ENCODE assay signal across 1 cellular context in the genomic region with DNA sequence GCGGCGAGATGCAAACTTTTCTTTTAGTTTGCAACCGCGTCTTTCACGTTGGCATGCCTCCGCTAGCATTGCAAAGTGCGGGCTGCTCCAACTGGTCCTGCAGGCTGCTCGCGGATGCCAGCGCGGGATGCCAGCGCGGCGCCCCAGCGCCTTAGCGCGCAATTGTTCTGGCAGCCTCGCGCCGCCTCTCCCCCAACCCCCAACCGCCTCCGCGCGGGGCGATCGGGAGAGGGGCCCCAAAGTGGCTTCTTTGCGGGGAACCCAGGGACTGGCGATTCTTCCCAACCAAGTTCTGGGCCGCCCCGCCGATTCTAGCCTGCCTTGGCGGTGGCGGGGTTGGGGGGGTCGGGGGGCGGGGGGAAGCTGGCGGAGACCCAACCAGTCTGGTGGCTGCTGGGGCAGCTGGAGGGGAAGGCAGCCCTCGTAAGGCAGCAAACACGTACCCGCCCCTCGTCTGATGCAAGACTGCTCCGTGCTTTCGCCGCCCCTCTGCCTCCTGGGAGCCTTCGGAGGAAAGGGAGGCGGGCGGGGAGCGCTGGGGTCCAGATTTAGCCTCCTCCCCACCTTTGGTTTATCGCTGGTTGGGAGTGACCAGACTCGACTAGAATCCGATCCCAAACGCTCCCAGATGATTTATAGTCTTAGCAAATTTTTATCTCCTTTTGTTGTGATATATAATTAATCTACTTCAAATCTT.
TF ChIP-seq lines count a peak whose summit lies in the region.

No MANE protein-coding gene starts in this region.

TF ChIP-seq in K562, 482 proteins besides CTCF, POLR2A, EP300 and RAD21 (continued from another document and continues in another):
- no peak for TF ChIP-seq TOE1 (IDR thresholded peaks at IDR 0.05; ENCODE audit: borderline replicate concordance)
- no peak for TF ChIP-seq TOE1 (CRISPR knock-in tag; IDR thresholded peaks at IDR 0.05; ENCODE audit: borderline replicate concordance, low read depth)
- no peak for TF ChIP-seq ZNF212 (CRISPR knock-in tag; IDR thresholded peaks at IDR 0.05)
- TF ChIP-seq, protein P1, sequence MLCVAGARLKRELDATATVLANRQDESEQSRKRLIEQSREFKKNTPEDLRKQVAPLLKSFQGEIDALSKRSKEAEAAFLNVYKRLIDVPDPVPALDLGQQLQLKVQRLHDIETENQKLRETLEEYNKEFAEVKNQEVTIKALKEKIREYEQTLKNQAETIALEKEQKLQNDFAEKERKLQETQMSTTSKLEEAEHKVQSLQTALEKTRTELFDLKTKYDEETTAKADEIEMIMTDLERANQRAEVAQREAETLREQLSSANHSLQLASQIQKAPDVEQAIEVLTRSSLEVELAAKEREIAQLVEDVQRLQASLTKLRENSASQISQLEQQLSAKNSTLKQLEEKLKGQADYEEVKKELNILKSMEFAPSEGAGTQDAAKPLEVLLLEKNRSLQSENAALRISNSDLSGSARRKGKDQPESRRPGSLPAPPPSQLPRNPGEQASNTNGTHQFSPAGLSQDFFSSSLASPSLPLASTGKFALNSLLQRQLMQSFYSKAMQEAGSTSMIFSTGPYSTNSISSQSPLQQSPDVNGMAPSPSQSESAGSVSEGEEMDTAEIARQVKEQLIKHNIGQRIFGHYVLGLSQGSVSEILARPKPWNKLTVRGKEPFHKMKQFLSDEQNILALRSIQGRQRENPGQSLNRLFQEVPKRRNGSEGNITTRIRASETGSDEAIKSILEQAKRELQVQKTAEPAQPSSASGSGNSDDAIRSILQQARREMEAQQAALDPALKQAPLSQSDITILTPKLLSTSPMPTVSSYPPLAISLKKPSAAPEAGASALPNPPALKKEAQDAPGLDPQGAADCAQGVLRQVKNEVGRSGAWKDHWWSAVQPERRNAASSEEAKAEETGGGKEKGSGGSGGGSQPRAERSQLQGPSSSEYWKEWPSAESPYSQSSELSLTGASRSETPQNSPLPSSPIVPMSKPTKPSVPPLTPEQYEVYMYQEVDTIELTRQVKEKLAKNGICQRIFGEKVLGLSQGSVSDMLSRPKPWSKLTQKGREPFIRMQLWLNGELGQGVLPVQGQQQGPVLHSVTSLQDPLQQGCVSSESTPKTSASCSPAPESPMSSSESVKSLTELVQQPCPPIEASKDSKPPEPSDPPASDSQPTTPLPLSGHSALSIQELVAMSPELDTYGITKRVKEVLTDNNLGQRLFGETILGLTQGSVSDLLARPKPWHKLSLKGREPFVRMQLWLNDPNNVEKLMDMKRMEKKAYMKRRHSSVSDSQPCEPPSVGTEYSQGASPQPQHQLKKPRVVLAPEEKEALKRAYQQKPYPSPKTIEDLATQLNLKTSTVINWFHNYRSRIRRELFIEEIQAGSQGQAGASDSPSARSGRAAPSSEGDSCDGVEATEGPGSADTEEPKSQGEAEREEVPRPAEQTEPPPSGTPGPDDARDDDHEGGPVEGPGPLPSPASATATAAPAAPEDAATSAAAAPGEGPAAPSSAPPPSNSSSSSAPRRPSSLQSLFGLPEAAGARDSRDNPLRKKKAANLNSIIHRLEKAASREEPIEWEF (CRISPR knock-in tag; IDR thresholded peaks at IDR 0.05), result no peak
- TF ChIP-seq, protein P2, sequence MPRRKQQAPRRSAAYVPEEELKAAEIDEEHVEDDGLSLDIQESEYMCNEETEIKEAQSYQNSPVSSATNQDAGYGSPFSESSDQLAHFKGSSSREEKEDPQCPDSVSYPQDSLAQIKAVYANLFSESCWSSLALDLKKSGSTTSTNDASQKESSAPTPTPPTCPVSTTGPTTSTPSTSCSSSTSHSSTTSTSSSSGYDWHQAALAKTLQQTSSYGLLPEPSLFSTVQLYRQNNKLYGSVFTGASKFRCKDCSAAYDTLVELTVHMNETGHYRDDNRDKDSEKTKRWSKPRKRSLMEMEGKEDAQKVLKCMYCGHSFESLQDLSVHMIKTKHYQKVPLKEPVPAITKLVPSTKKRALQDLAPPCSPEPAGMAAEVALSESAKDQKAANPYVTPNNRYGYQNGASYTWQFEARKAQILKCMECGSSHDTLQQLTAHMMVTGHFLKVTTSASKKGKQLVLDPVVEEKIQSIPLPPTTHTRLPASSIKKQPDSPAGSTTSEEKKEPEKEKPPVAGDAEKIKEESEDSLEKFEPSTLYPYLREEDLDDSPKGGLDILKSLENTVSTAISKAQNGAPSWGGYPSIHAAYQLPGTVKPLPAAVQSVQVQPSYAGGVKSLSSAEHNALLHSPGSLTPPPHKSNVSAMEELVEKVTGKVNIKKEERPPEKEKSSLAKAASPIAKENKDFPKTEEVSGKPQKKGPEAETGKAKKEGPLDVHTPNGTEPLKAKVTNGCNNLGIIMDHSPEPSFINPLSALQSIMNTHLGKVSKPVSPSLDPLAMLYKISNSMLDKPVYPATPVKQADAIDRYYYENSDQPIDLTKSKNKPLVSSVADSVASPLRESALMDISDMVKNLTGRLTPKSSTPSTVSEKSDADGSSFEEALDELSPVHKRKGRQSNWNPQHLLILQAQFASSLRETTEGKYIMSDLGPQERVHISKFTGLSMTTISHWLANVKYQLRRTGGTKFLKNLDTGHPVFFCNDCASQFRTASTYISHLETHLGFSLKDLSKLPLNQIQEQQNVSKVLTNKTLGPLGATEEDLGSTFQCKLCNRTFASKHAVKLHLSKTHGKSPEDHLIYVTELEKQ (CRISPR knock-in tag; IDR thresholded peaks at IDR 0.05), result no peak
- no peak for TF ChIP-seq CCAR2 (IDR thresholded peaks at IDR 0.05; ENCODE audit: low read depth, low read length)
- TF ChIP-seq BCOR (IDR thresholded peaks at IDR 0.05), result no peak
- TF ChIP-seq PML (IDR thresholded peaks at IDR 0.05; ENCODE audit: low read length), result no peak
- no peak; the same call in 1 of the 2 replicates for TF ChIP-seq ZNF766 (CRISPR knock-in tag; conservative IDR thresholded peaks at IDR 0.05)
- no peak for TF ChIP-seq NBN (IDR thresholded peaks at IDR 0.05; ENCODE audit: low read depth)
- TF ChIP-seq ERF (CRISPR knock-in tag; IDR thresholded peaks at IDR 0.05), result no peak
- TF ChIP-seq GTF2E2 (tag; IDR thresholded peaks at IDR 0.05), result peak; percentile 68; the same call in 1 of the 2 replicates
- TF ChIP-seq FOXA1 (IDR thresholded peaks at IDR 0.05; ENCODE audit: borderline replicate concordance), result no peak
- no peak for TF ChIP-seq IRF1 (CRISPR knock-in tag; IDR thresholded peaks at IDR 0.05; ENCODE audit: borderline replicate concordance)
- peak; percentile 51 for TF ChIP-seq L3MBTL2 (IDR thresholded peaks at IDR 0.05)
- no peak for TF ChIP-seq ZNF586 (CRISPR knock-in tag; conservative IDR thresholded peaks at IDR 0.05)
- no peak for TF ChIP-seq SETDB1 (IDR thresholded peaks at IDR 0.05; ENCODE audit: low read length)
- TF ChIP-seq KLF1 (tag; IDR thresholded peaks at IDR 0.05), result no peak
- peak; percentile 98 for TF ChIP-seq CEBPG (CRISPR knock-in tag; IDR thresholded peaks at IDR 0.05)
- TF ChIP-seq CEBPG (tag; conservative IDR thresholded peaks at IDR 0.05 in 1 of 2, IDR thresholded peaks at IDR 0.05 in 1 of 2), result peak; percentile 92 to 93
- TF ChIP-seq ZNF707 (CRISPR knock-in tag; conservative IDR thresholded peaks at IDR 0.05), result no peak
- no peak for TF ChIP-seq IFI16 (CRISPR knock-in tag; IDR thresholded peaks at IDR 0.05)
- TF ChIP-seq NR4A1 (CRISPR knock-in tag; IDR thresholded peaks at IDR 0.05), result no peak
- no peak for TF ChIP-seq NR4A1 (tag; IDR thresholded peaks at IDR 0.05)
- TF ChIP-seq ZNF696 (CRISPR knock-in tag; conservative IDR thresholded peaks at IDR 0.05), result no peak
- TF ChIP-seq ETV5 (CRISPR knock-in tag; IDR thresholded peaks at IDR 0.05; ENCODE audit: low read depth), result 0 out of 2 replicates have a peak, but pooled peaks have one; percentile 10
- TF ChIP-seq, protein P3, sequence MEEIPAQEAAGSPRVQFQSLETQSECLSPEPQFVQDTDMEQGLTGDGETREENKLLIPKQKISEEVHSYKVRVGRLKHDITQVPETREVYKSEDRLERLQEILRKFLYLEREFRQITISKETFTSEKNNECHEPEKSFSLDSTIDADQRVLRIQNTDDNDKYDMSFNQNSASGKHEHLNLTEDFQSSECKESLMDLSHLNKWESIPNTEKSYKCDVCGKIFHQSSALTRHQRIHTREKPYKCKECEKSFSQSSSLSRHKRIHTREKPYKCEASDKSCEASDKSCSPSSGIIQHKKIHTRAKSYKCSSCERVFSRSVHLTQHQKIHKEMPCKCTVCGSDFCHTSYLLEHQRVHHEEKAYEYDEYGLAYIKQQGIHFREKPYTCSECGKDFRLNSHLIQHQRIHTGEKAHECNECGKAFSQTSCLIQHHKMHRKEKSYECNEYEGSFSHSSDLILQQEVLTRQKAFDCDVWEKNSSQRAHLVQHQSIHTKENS (CRISPR knock-in tag; IDR thresholded peaks at IDR 0.05), result no peak
- TF ChIP-seq CHD4 (IDR thresholded peaks at IDR 0.05; ENCODE audit: insufficient read depth, insufficient replicate concordance, low read depth, low read length, poor library complexity, severe bottlenecking), result no peak
- no peak for TF ChIP-seq MTA3 (IDR thresholded peaks at IDR 0.05; ENCODE audit: borderline replicate concordance)
- TF ChIP-seq POLR3G (IDR thresholded peaks at IDR 0.05; ENCODE audit: extremely low read depth, insufficient read length, insufficient replicate concordance), result no peak
- no peak for TF ChIP-seq MAX (CRISPR knock-in tag; IDR thresholded peaks at IDR 0.05)
- no peak for TF ChIP-seq ZNF57 (CRISPR knock-in tag; IDR thresholded peaks at IDR 0.05)
- TF ChIP-seq ZNF518B (CRISPR knock-in tag; IDR thresholded peaks at IDR 0.05), result no peak
- no peak for TF ChIP-seq JUN (IDR thresholded peaks at IDR 0.05; ENCODE audit: borderline replicate concordance, low read depth, low read length)
- TF ChIP-seq JUN (CRISPR knock-in tag; IDR thresholded peaks at IDR 0.05; ENCODE audit: borderline replicate concordance), result no peak
- peak; percentile 35; the same call in 1 of the 2 replicates for TF ChIP-seq PHF8 (IDR thresholded peaks at IDR 0.05; ENCODE audit: borderline replicate concordance, low read length)
- peak; percentile 42 for TF ChIP-seq PCBP1 (IDR thresholded peaks at IDR 0.05; ENCODE audit: low read depth, low read length, poor library complexity, severe bottlenecking)
- TF ChIP-seq ZNF512 (tag; IDR thresholded peaks at IDR 0.05), result no peak
- 0 out of 2 replicates have a peak, but pooled peaks have one; percentile 28 for TF ChIP-seq FOSL1 (tag; conservative IDR thresholded peaks at IDR 0.05)
- TF ChIP-seq LCOR (CRISPR knock-in tag; IDR thresholded peaks at IDR 0.05), result 0 out of 2 replicates have a peak, but pooled peaks have one; percentile 27
- TF ChIP-seq RBFOX2 (IDR thresholded peaks at IDR 0.05; ENCODE audit: low read depth, low read length), result peak; percentile 95
- no peak for TF ChIP-seq NCOA4 (IDR thresholded peaks at IDR 0.05; ENCODE audit: partially characterized antibody)
- no peak for TF ChIP-seq SPI1 (IDR thresholded peaks at IDR 0.05; ENCODE audit: borderline replicate concordance, low read depth, low read length)
- TF ChIP-seq THAP12 (CRISPR knock-in tag; IDR thresholded peaks at IDR 0.05), result no peak
- TF ChIP-seq TSC22D4 (tag; IDR thresholded peaks at IDR 0.05), result no peak
